Comparison of ENCODE assay signal across 9 cellular contexts in the genomic region with DNA sequence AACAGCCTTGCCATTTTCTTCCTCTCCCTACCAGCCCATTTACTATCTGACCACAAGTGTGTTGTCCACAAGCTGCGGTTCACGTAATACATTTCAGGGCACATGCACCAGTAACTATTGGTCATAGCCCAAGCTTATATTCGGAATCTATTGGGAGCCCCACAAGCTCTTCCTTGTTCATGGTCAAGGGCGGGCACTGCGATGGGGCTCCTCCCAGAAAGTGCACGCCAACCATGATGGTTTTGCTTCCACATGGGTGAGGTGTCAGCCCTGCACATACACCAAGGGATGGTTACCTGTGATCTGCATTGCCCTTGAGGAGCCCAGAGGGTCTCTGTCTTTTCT. TPM values are rescaled to one million over a fixed set of nuclear protein-coding genes. Genes with fewer than 3 reads are reported as not detected.
DNase-seq lines count a peak whose midpoint lies in the region; ATAC-seq and TF ChIP-seq lines count a peak whose summit lies in the region.
"Had no signal": no experiment of that assay in that cellular context is flagged by ENCODE, and none has a peak within 500 bp of the region (broad histone marks: within the 10 kb centered on the region; RNA-seq: fewer than 3 reads in every experiment).

No MANE protein-coding gene starts in this region.

- TF ChIP-seq POLR2A in prostate gland (IDR thresholded peaks at IDR 0.05): no peak

- no peak overlapping the region for H3K4me3 ChIP-seq in prostate gland

- no peaks in the 10 kb centered on the region for H3K9me3 ChIP-seq in prostate gland

- ATAC-seq in left ventricle myocardium superior: peak; percentile 11
- ATAC-seq in HG02938 (IDR thresholded peaks at IDR 0.05; ENCODE audit: unreplicated experiment): no peak

- no peaks in the 10 kb centered on the region for H3K36me3 ChIP-seq in prostate gland

- 45% methylated on average over 6 of the region's 6 CpGs for WGBS in prostate gland

- H3K4me1 ChIP-seq in prostate gland (replicated peaks): peaks cover 60% of the 10 kb centered on the region

- no peaks in the 10 kb centered on the region for H3K27me3 ChIP-seq in prostate gland (replicated peaks; ENCODE audit: insufficient read depth)

- TF ChIP-seq CTCF in C4-2B (conservative IDR thresholded peaks at IDR 0.05) (no peak), VCaP (conservative IDR thresholded peaks at IDR 0.05) (no peak), prostate gland (IDR thresholded peaks at IDR 0.05) (no peak)

- intact Hi-C loops in left ventricle myocardium superior (cut with micrococcal nuclease): no loop called here
- intact Hi-C loops in prostate gland (cut with DNase I): loop anchor here (1.0 to 5.0 kb wide), 2 partner anchors 12 to 48 kb away; no protein-coding TSS in a partner anchor

- H3K27ac ChIP-seq in C4-2B (peak overlapping the region; percentile 75), VCaP (peak overlapping the region; percentile 94), prostate gland (peak overlapping the region; percentile 89 to 93)

- DNase-seq in left ventricle myocardium superior (no peak), prostate gland (ENCODE audit: low spot score) (no peak), NCI-H2029 (lab: John Stamatoyannopoulos, UW) (no peak), HT-29 (ENCODE audit: low spot score) (no peak), NCI-H1694 treated with DMSO at 0.1 percent for 48 hours (lab: John Stamatoyannopoulos, UW) (no peak)

RNA-seq across cellular contexts. Expression of a gene that starts 12.1 kb away (rescaled TPM):
- total RNA-seq in left ventricle myocardium superior: 98.1 TPM
- 10 to 100 TPM; 35.2 to 79.8 TPM for total RNA-seq in prostate gland
- total RNA-seq in HT-29 (2014; rRNA removed; shearing (Covaris generic)): 31.1 and 33.2 TPM in 2 replicates

RNA-seq across cellular contexts. Expression of a gene that starts 20.6 kb away (rescaled TPM):
- total RNA-seq in left ventricle myocardium superior (56.9 TPM), prostate gland (100 to 1,000 TPM in 1 of 2 donors, 10 to 100 TPM in 1; 55.2 to 167 TPM)
- 56.3 and 56.6 TPM in 2 replicates for total RNA-seq in HT-29 (2014; rRNA removed; shearing (Covaris generic))

RNA-seq across cellular contexts. Expression of a gene that starts 25.5 kb away (rescaled TPM):
- total RNA-seq in left ventricle myocardium superior (21.5 TPM), prostate gland (10 to 100 TPM; 10.7 to 35.2 TPM)
- 22.6 and 25.7 TPM in 2 replicates for total RNA-seq in HT-29 (2014; rRNA removed; shearing (Covaris generic))

RNA-seq across cellular contexts. Expression of a gene that starts 46.9 kb away (rescaled TPM):
- total RNA-seq in left ventricle myocardium superior: 49.1 TPM
- 100 to 1,000 TPM in 1 of 2 donors, 10 to 100 TPM in 1; 77.0 to 112 TPM for total RNA-seq in prostate gland
- total RNA-seq in HT-29 (2014; rRNA removed; shearing (Covaris generic)): 44.1 and 47.1 TPM in 2 replicates

RNA-seq across cellular contexts. Expression of a gene that starts 59.6 kb away (rescaled TPM):
- not detected for total RNA-seq in left ventricle myocardium superior
- 1 to 10 TPM in 1 of 2 donors, under 1 TPM in 1; 0.41 to 2.2 TPM for total RNA-seq in prostate gland
- not detected in 2 replicates for total RNA-seq in HT-29 (2014; rRNA removed; shearing (Covaris generic))
- total RNA-seq: lung microvascular endothelial cell had no signal
